ENCODE assay signal across 26 cellular contexts in the genomic region with DNA sequence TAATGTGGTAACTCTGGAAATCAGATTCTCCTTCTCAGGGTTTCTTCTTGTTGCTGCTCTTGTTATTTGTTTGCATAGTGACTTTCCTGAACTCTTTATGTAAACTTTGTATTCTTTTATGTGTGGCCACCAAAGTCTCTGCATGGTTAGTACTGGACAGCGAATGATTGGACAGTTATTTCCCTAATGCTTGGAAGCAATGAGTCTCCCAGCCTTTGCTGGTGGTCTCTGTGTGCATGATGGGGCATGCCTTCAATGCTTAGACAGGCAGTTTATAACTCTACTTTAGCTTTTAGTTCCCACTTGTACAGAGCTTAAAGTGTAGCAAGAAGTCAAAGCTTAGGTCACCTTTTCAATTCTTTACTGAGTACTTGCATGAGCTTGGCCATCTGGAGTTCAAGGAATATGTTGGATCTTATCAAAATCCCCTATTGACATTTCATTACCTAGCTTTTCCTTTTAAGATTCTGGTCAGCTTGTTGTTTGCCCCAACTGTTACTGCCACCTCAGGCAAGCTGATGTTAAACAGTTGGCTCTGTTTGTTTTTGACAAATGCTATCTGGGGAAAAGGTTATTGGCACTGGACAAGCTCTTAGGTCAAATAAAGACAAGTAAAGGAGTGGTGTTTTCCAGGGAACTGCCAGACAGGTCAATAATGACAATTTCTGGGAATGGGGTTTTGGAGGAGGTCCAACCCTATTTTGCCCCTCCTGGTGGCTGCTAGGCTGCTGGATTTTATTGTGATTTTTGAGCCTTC. TPM values are rescaled to one million over a fixed set of nuclear protein-coding genes. Genes with fewer than 3 reads are reported as not detected.
DNase-seq lines count a peak whose midpoint lies in the region; ATAC-seq, FAIRE-seq and TF ChIP-seq lines count a peak whose summit lies in the region.
"Had no signal": no experiment of that assay in that cellular context is flagged by ENCODE, and none has a peak within 500 bp of the region (broad histone marks: within the 10 kb centered on the region; RNA-seq: fewer than 3 reads in every experiment).

No MANE protein-coding gene starts in this region.

- 95% methylated on average over 1 of the region's 1 CpG for WGBS in SK-N-SH (ENCODE audit: low lambda C conversion rate)
- 0% methylated on average over 1 of the region's 1 CpG for WGBS in HepG2 (ENCODE audit: low lambda C conversion rate)

- no peaks in the 10 kb centered on the region for H3F3A ChIP-seq in SK-N-SH (replicated peaks; ENCODE audit: insufficient read depth)
- H3F3A ChIP-seq in PC-3 (ENCODE audit: low read length, unreplicated experiment), result no peaks in the 10 kb centered on the region

- H2AFZ ChIP-seq in SK-N-SH (ENCODE audit: low read depth), result no peak overlapping the region
- H2AFZ ChIP-seq in PC-3 (ENCODE audit: low read length), result no peak overlapping the region
- no peak overlapping the region for H2AFZ ChIP-seq in HepG2 (ENCODE audit: low read length)

- H3K79me2 ChIP-seq in SK-N-SH (ENCODE audit: insufficient read depth), result peaks cover 28% of the 10 kb centered on the region
- peaks cover 11% of the 10 kb centered on the region; the same call in 1 of the 2 replicates for H3K79me2 ChIP-seq in PC-3 (ENCODE audit: low read length)
- peaks cover 4% of the 10 kb centered on the region for H3K79me2 ChIP-seq in HepG2 (ENCODE audit: insufficient read depth, low read length)

- no peak for TF ChIP-seq EP300 in SK-N-SH (IDR thresholded peaks at IDR 0.05; ENCODE audit: borderline replicate concordance in 1 of 2, low read depth in 1 of 2, low read length in 1 of 2)
- 0 out of 4 replicates have a peak, but pooled peaks of 1 of the 2 experiments have one; percentile 49 for TF ChIP-seq EP300 in HepG2 (IDR thresholded peaks at IDR 0.05; ENCODE audit: low read depth in 2 of 2, low read length in 2 of 2)
- TF ChIP-seq EP300 in HepG2 (CRISPR knock-in tag; IDR thresholded peaks at IDR 0.05; ENCODE audit: borderline replicate concordance), result no peak

- ATAC-seq in SK-N-SH treated with all-trans-retinoic acid at 6 μM for 48 hours (no peak), PC-3 (peak; percentile 55), HepG2 (peak; percentile 90), GM21737 (IDR thresholded peaks at IDR 0.05; ENCODE audit: unreplicated experiment) (no peak)
- ATAC-seq: HCT116; stimulated activated naive B cell treated with anti-CD40 and anti-IgM and Interleukin-4, amounts not matched to agents 10 μg/mL and 1 μg/mL and 100 μg/mL, for 72 hours had no signal

- H3K9ac ChIP-seq in SK-N-SH (no peak overlapping the region), PC-3 (ENCODE audit: low read length) (no peak overlapping the region), HepG2 (ENCODE audit: insufficient read depth, low read depth, low read length) (no peak overlapping the region)

- H3K9me2 ChIP-seq in SK-N-SH (no peaks in the 10 kb centered on the region), PC-3 (replicated peaks; ENCODE audit: low read length) (no peaks in the 10 kb centered on the region)

- H3K36me3 ChIP-seq in SK-N-SH (replicated peaks in 1 of 2; ENCODE audit: control insufficient read depth in 1 of 2, insufficient read depth in 2 of 2, low read length in 1 of 2), result peaks cover 5 to 10% of the 10 kb centered on the region in 2 experiments
- H3K36me3 ChIP-seq in PC-3 (ENCODE audit: low read depth, low read length), result 0 out of 2 replicates have a peak, but pooled peaks cover 2% of the 10 kb centered on the region
- no peaks in the 10 kb centered on the region for H3K36me3 ChIP-seq in HepG2 (replicated peaks in 1 of 2; ENCODE audit: control insufficient read depth in 1 of 2, insufficient read depth in 2 of 2, low read length in 2 of 2)
- H3K36me3 ChIP-seq: heart left ventricle, Peyer's patch, prostate gland, uterus had no signal

- H4K20me1 ChIP-seq in SK-N-SH (ENCODE audit: insufficient read depth) (no peaks in the 10 kb centered on the region), PC-3 (ENCODE audit: low read length) (no peaks in the 10 kb centered on the region), HepG2 (ENCODE audit: insufficient read depth, low read length) (no peaks in the 10 kb centered on the region)

- no peaks in the 10 kb centered on the region for H3K4me1 ChIP-seq in SK-N-SH (ENCODE audit: control insufficient read depth in 1 of 2, insufficient read depth in 2 of 2, low read depth in 1 of 2, low read length in 1 of 2)
- peaks cover 7% of the 10 kb centered on the region for H3K4me1 ChIP-seq in PC-3 (ENCODE audit: insufficient read depth, low read length)
- peaks cover 14% of the 10 kb centered on the region for H3K4me1 ChIP-seq in HepG2 (ENCODE audit: insufficient read depth, low read length)
- H3K4me1 ChIP-seq: Peyer's patch, prostate gland, uterus had no signal

- POLR2A ChIA-PET in SK-N-SH (lab: Yijun Ruan, JAX), result no interaction called here
- POLR2A ChIA-PET in PC-3 (lab: Charles Lee; ENCODE audit: unreplicated experiment), result no interaction called here
- POLR2A ChIA-PET in HepG2 (lab: Yijun Ruan, JAX), result interaction anchor here (0.9 to 1.2 kb wide), 2 partner anchors 12 to 181 kb away, joined by 3 to 8 read pairs; a partner anchor contains a TSS

- intact Hi-C loops in PC-3 (cut with micrococcal nuclease), result no loop called here
- intact Hi-C loops in HepG2 (cut with micrococcal nuclease; ENCODE audit: unreplicated experiment), result no loop called here

- no peak for TF ChIP-seq POLR2A in HepG2 (IDR thresholded peaks at IDR 0.05; ENCODE audit: insufficient read depth in 1 of 2, low read depth in 2 of 2, low read length in 2 of 2)

- TF ChIP-seq RAD21 in SK-N-SH (IDR thresholded peaks at IDR 0.05; ENCODE audit: low read length) (no peak), HepG2 (CRISPR knock-in tag; IDR thresholded peaks at IDR 0.05) (no peak)

- peak; percentile 9 for DNase-seq in SK-N-SH
- peak; percentile 18 for DNase-seq in PC-3
- DNase-seq in HepG2 (ENCODE audit: low spot score), result peak; percentile 39
- no peak for DNase-seq in NCI-H1694 treated with DMSO at 0.1 percent for 48 hours (lab: John Stamatoyannopoulos, UW)
- no peak for DNase-seq in glomerular visceral epithelial cell (ENCODE audit: extremely low spot score)
- DNase-seq in anterior cingulate cortex (lab: John Stamatoyannopoulos, UW), result no peak
- DNase-seq: activated CD4-positive, alpha-beta memory T cell treated with anti-CD3 and anti-CD28 coated beads for 36 hours; activated CD4-positive, CD25-positive, alpha-beta regulatory T cell treated with anti-CD3 and anti-CD28 coated beads, Interleukin-2, amount 50 U/mL, for 72 hours; activated CD8-positive, alpha-beta memory T cell treated with anti-CD3 and anti-CD28 coated beads, Interleukin-2, amount 50 U/mL, for 48 hours; DND-41; effector memory CD4-positive, alpha-beta T cell; foreskin fibroblast; heart left ventricle; Kasumi-1; NCI-H1694; NCI-H2171; NCI-H524 treated with DMSO at 0.1 percent for 48 hours; Peyer's patch; stimulated activated CD4-positive, alpha-beta T cell treated with anti-CD3 and anti-CD28 coated beads, Interleukin-15, amount 100 ng/mL, for 24 hours; stimulated activated naive B cell treated with anti-CD40 and anti-IgM and Interleukin-4, amounts not matched to agents 10 μg/mL and 1 μg/mL and 100 μg/mL, for 72 hours; uterus had no signal

- H3K4me3 ChIP-seq in SK-N-SH (ENCODE audit: low read depth in 2 of 2, low read length in 1 of 2), result no peak overlapping the region
- no peak overlapping the region for H3K4me3 ChIP-seq in PC-3 (ENCODE audit: low read length)
- H3K4me3 ChIP-seq in HepG2 (replicated peaks in 1 of 3; ENCODE audit: insufficient read depth in 1 of 3, low read depth in 2 of 3, low read length in 3 of 3), result no peak overlapping the region
- H3K4me3 ChIP-seq: coronary artery, heart left ventricle, Peyer's patch, prostate gland, uterus had no signal

- H3K27me3 ChIP-seq in SK-N-SH (ENCODE audit: insufficient read depth) (no peaks in the 10 kb centered on the region), PC-3 (ENCODE audit: low read length) (no peaks in the 10 kb centered on the region), HepG2 (ENCODE audit: control insufficient read depth in 1 of 2, insufficient read depth in 2 of 2, low read length in 2 of 2) (no peaks in the 10 kb centered on the region)
- H3K27me3 ChIP-seq: heart left ventricle, Peyer's patch, uterus had no signal

- no peak for FAIRE-seq in HepG2 (lab: Jason Lieb, UNC)

- BruUV-seq in PC-3 (replicated peaks; lab: Mats Ljungman, UMichigan), result no TSS peak
- BruUV-seq in HepG2 (replicated peaks; lab: Mats Ljungman, UMichigan), result no TSS peak

- H3K9me3 ChIP-seq in SK-N-SH (no peaks in the 10 kb centered on the region; the same call in 1 of the 2 replicates), PC-3 (ENCODE audit: low read length) (no peaks in the 10 kb centered on the region), HepG2 (ENCODE audit: low read length) (no peaks in the 10 kb centered on the region)
- H3K9me3 ChIP-seq: Peyer's patch, prostate gland, uterus had no signal

- in situ Hi-C loops in HepG2 (cut with HindIII; ENCODE audit: extremely low pct_ligation_motif_present, low pct_unique_long_range_greater_than_20kb), result no loop called here

- TF ChIP-seq CTCF in SK-N-SH (IDR thresholded peaks at IDR 0.05) (no peak), PC-3 (conservative IDR thresholded peaks at IDR 0.05; ENCODE audit: low read depth, low read length) (peak; percentile 22; the same call in 1 of the 2 replicates), HepG2 (CRISPR knock-in tag; IDR thresholded peaks at IDR 0.05) (peak; percentile 8; the same call in 1 of the 2 replicates)

- H3K27ac ChIP-seq in SK-N-SH (ENCODE audit: low read depth in 2 of 2, low read length in 1 of 2), result no peak overlapping the region; a peak in 1 of 4 replicates
- no peak overlapping the region for H3K27ac ChIP-seq in PC-3 (ENCODE audit: low read length)
- H3K27ac ChIP-seq in HepG2 (ENCODE audit: extremely low read length, insufficient read depth, low read length), result no peak overlapping the region
- H3K27ac ChIP-seq: coronary artery, heart left ventricle, Peyer's patch, prostate gland, uterus had no signal

- H3K4me2 ChIP-seq in SK-N-SH, result no peak overlapping the region
- H3K4me2 ChIP-seq in PC-3 (ENCODE audit: low read length), result no peak overlapping the region
- H3K4me2 ChIP-seq in HepG2 (ENCODE audit: low read depth, low read length), result peak overlapping the region; percentile 42

- CTCF ChIA-PET in SK-N-SH (lab: Yijun Ruan, JAX), result interaction anchor here (0.6 to 1.3 kb wide), 2 partner anchors 21 to 42 kb away, joined by 3 read pairs; no protein-coding TSS in a partner anchor
- CTCF ChIA-PET in PC-3 (lab: Charles Lee), result no interaction called here
- CTCF ChIA-PET in HepG2 (lab: Yijun Ruan, JAX; ENCODE audit: low intra/inter-chr PET ratio, low total read pairs), result no interaction called here

RNA-seq across cellular contexts. Expression of a gene that starts 12.3 kb away (rescaled TPM):
- polyA plus RNA-seq in SK-N-SH (2012; rRNA removed) (13.0 and 15.0 TPM in 2 replicates), HepG2 (2011; rRNA removed) (7.7 and 9.8 TPM in 2 replicates)
- 17.4 and 23.0 TPM in 2 replicates for polyA plus RNA-seq in SK-N-SH (2012; cell fraction: cytosol; rRNA removed)
- polyA plus RNA-seq in SK-N-SH (2012; cell fraction: nucleus; rRNA removed), result 9.0 and 15.1 TPM in 2 replicates
- total RNA-seq in PC-3 (2014; rRNA removed) (15.7 and 22.2 TPM in 2 replicates), HepG2 (2016; rRNA removed; fragmentation: Illumina TruSeq; extraction: Trizol) (15.8 and 20.6 TPM in 2 replicates)
- total RNA-seq in HepG2 (2016; cell fraction: cytosol; rRNA removed; fragmentation: Illumina TruSeq; extraction: Trizol; ENCODE audit: low read depth), result 88.7 and 93.9 TPM in 2 replicates
- total RNA-seq in HepG2 (2016; cell fraction: insoluble cytoplasmic fraction; rRNA removed; fragmentation: Illumina TruSeq; extraction: Trizol), result 14.9 and 18.0 TPM in 2 replicates
- total RNA-seq in HepG2 (2016; cell fraction: membrane; rRNA removed; fragmentation: Illumina TruSeq; extraction: Trizol), result 25.9 and 27.4 TPM in 2 replicates
- 19.4 and 19.8 TPM in 2 replicates for total RNA-seq in HepG2 (2016; cell fraction: nucleus; rRNA removed; fragmentation: Illumina TruSeq; extraction: Trizol)
- 5.3 and 9.0 TPM in 2 replicates for polyA plus RNA-seq in HepG2 (2011; cell fraction: cytosol; rRNA removed)
- polyA plus RNA-seq in HepG2 (2011; cell fraction: nucleus; rRNA removed), result 5.2 and 5.9 TPM in 2 replicates
- polyA plus RNA-seq in HepG2 (2012), result 9.2 and 10.4 TPM in 2 replicates
- polyA plus RNA-seq in HepG2 (2016; cell fraction: cytosol; fragmentation: Illumina TruSeq; extraction: Trizol; ENCODE audit: low read depth), result 1.3 and 1.9 TPM in 2 replicates
- polyA plus RNA-seq in HepG2 (2016; cell fraction: insoluble cytoplasmic fraction; fragmentation: Illumina TruSeq; extraction: Trizol; ENCODE audit: low read depth), result 16.6 and 16.9 TPM in 2 replicates
- polyA plus RNA-seq in HepG2 (2016; cell fraction: membrane; fragmentation: Illumina TruSeq; extraction: Trizol; ENCODE audit: low read depth), result 3.4 TPM in 2 replicates
- polyA plus RNA-seq in HepG2 (2016; cell fraction: nucleus; fragmentation: Illumina TruSeq; extraction: Trizol; ENCODE audit: insufficient read depth, low read depth), result 7.0 and 7.9 TPM in 2 replicates
- 17.8 and 41.4 TPM in 2 replicates for polyA minus RNA-seq in HepG2 (2011; rRNA and poly(A)+ RNA removed; ENCODE audit: low replicate concordance)
- polyA minus RNA-seq in HepG2 (2011; cell fraction: cytosol; rRNA and poly(A)+ RNA removed), result 12.6 and 19.2 TPM in 2 replicates
- 50.2 and 62.0 TPM in 2 replicates for polyA minus RNA-seq in HepG2 (2011; cell fraction: nucleus; rRNA and poly(A)+ RNA removed)

Comparison
In these comparisons a context has a peak if more than half of its experiments do, and no peak if none do; other contexts are left out.
1. DNase-seq: peak in SK-N-SH (single experiment), PC-3 (single experiment) and HepG2 (single experiment); none in NCI-H1694 treated with DMSO at 0.1 percent for 48 hours (single experiment), glomerular visceral epithelial cell (single experiment) and anterior cingulate cortex (0 of 58).
2. ATAC-seq: peak in PC-3 (single experiment) and HepG2 (single experiment); none in SK-N-SH treated with all-trans-retinoic acid at 6 μM for 48 hours (single experiment) and GM21737 (single experiment).